8 cellular contexts compared by ENCODE assay signal in genomic region chr3:69012836-69013255, GRCh38. TPM values are rescaled to one million over a fixed set of nuclear protein-coding genes. Genes with fewer than 3 reads are reported as not detected.
DNase-seq lines count a peak whose midpoint lies in the region; ATAC-seq and TF ChIP-seq lines count a peak whose summit lies in the region.

No MANE protein-coding gene starts in this region.

- CTCF ChIA-PET in WTC11 (lab: Charles Lee): interaction anchor here (0.5 to 2.3 kb wide), 4 partner anchors 13 to 1566 kb away, joined by 3 to 6 read pairs (median 4); partner anchors contain the start of gene TAFA4
- CTCF ChIA-PET in naive thymus-derived CD4-positive, alpha-beta T cell (lab: Charles Lee): interaction anchor here (0.6 to 1.2 kb wide), 2 partner anchors 16 to 294 kb away, joined by 3 to 4 read pairs; no protein-coding TSS in a partner anchor

- TF ChIP-seq CTCF in WTC11 (IDR thresholded peaks at IDR 0.05): no peak
- TF ChIP-seq CTCF in fibroblast of lung (conservative IDR thresholded peaks at IDR 0.05 in 1 of 2, IDR thresholded peaks at IDR 0.05 in 1 of 2; ENCODE audit: low read depth in 1 of 2, low read length in 2 of 2): no peak

- H4K20me1 ChIP-seq in fibroblast of lung (ENCODE audit: control insufficient read depth, extremely low read depth, insufficient read depth, low read length): no peaks in the 10 kb centered on the region

- peaks cover 4% of the 10 kb centered on the region for H3K36me3 ChIP-seq in fibroblast of lung (ENCODE audit: control insufficient read depth, insufficient read depth, low read length)
- no peaks in the 10 kb centered on the region for H3K36me3 ChIP-seq in naive thymus-derived CD4-positive, alpha-beta T cell (ENCODE audit: control insufficient read depth in 2 of 3, insufficient read depth in 3 of 3, low read length in 3 of 3)

- peak; percentile 50 for DNase-seq in CD1c-positive myeloid dendritic cell (ENCODE audit: extremely low spot score)
- peak; percentile 47 for DNase-seq in WTC11 (ENCODE audit: low spot score)
- DNase-seq in fibroblast of lung (ENCODE audit: low read depth in 2 of 2): peak; percentile 50 to 79
- DNase-seq in naive thymus-derived CD4-positive, alpha-beta T cell: peak in 3 of 9 donors; percentile 9 to 11 (median 9)
- no peak for DNase-seq in central memory CD4-positive, alpha-beta T cell
- no peak for DNase-seq in NCI-H2196 (lab: John Stamatoyannopoulos, UW; ENCODE audit: unreplicated experiment)

- peaks cover 76% of the 10 kb centered on the region for H3K4me1 Mint-ChIP-seq in WTC11
- H3K4me1 Mint-ChIP-seq in naive thymus-derived CD4-positive, alpha-beta T cell: peaks cover 10 to 49% (median 26%) of the 10 kb centered on the region in 7 donors

- peak overlapping the region; percentile 96 for H3K9ac ChIP-seq in fibroblast of lung (ENCODE audit: insufficient read depth, low read length)

- peak overlapping the region; percentile 80; the same call in 1 of the 2 replicates for H3K27ac Mint-ChIP-seq in WTC11
- H3K27ac Mint-ChIP-seq in naive thymus-derived CD4-positive, alpha-beta T cell: peak overlapping the region in 8 of 9 donors; percentile 75 to 94 (median 84)

- H3K79me2 ChIP-seq in fibroblast of lung (ENCODE audit: control insufficient read depth, insufficient read depth, low read length): no peaks in the 10 kb centered on the region

- H3K4me3 Mint-ChIP-seq in WTC11: peak overlapping the region; percentile 78
- H3K4me3 Mint-ChIP-seq in naive thymus-derived CD4-positive, alpha-beta T cell: peak overlapping the region; percentile 84 to 95 (median 93)

- H3K4me1 ChIP-seq in fibroblast of lung (ENCODE audit: control insufficient read depth, extremely low read depth, insufficient read depth, low read length): peaks cover 13% of the 10 kb centered on the region
- peaks cover 0 to 12% of the 10 kb centered on the region in 2 donors for H3K4me1 ChIP-seq in naive thymus-derived CD4-positive, alpha-beta T cell (ENCODE audit: control insufficient read depth in 2 of 2, insufficient read depth in 2 of 2, low read length in 2 of 2)

- intact Hi-C loops in naive thymus-derived CD4-positive, alpha-beta T cell (cut with micrococcal nuclease): loop anchor here (1.0 to 10.0 kb wide), 6 partner anchors 39 to 412 kb away; partner anchors contain the start of genes TMF1 (in 2 of the 2) and ARL6IP5 (in 1 of the 2)

- POLR2A ChIA-PET in WTC11 (lab: Charles Lee): interaction anchor here (1.0 to 1.9 kb wide), 2 partner anchors 39 to 81 kb away, joined by 3 to 7 read pairs; partner anchors contain the start of genes TAFA4 and TMF1
- POLR2A ChIA-PET in naive thymus-derived CD4-positive, alpha-beta T cell (lab: Charles Lee): interaction anchor here (0.8 to 1.9 kb wide), 6 partner anchors 32 to 79 kb away, joined by 3 to 5 read pairs (median 4); partner anchors contain the start of gene ARL6IP5

- H3K4me3 ChIP-seq in fibroblast of lung (replicated peaks in 1 of 4; ENCODE audit: control extremely low read depth in 1 of 4, insufficient read depth in 1 of 4, low read depth in 3 of 4, low read length in 4 of 4): peak overlapping the region; percentile 34 to 71 (median 58)
- peak overlapping the region; percentile 68 for H3K4me3 ChIP-seq in naive thymus-derived CD4-positive, alpha-beta T cell (ENCODE audit: low read length)

- no peaks in the 10 kb centered on the region; the same call in 1 of the 2 replicates for H3K9me3 Mint-ChIP-seq in WTC11
- peaks cover 0 to 1% (median 0%) of the 10 kb centered on the region in 11 donors for H3K9me3 Mint-ChIP-seq in naive thymus-derived CD4-positive, alpha-beta T cell

- ATAC-seq in GM19043 (IDR thresholded peaks at IDR 0.05; ENCODE audit: low read depth, unreplicated experiment) (peak; percentile 31), HG03354 (IDR thresholded peaks at IDR 0.05; ENCODE audit: poor library complexity, severe bottlenecking, unreplicated experiment) (peak; percentile 61), WTC11 (peak; percentile 14)
- ATAC-seq in naive thymus-derived CD4-positive, alpha-beta T cell: no peak

- H2AFZ ChIP-seq in fibroblast of lung (ENCODE audit: low read length): peak overlapping the region; percentile 10

- no peaks in the 10 kb centered on the region for H3K9me3 ChIP-seq in fibroblast of lung (ENCODE audit: control insufficient read depth, insufficient read depth, low read depth, low read length)
- no peaks in the 10 kb centered on the region for H3K9me3 ChIP-seq in naive thymus-derived CD4-positive, alpha-beta T cell (ENCODE audit: control insufficient read depth in 2 of 3, low read length in 3 of 3)

- peak overlapping the region; percentile 95 for H3K27ac ChIP-seq in fibroblast of lung (ENCODE audit: insufficient read depth, low read length)
- peak overlapping the region; percentile 78 for H3K27ac ChIP-seq in naive thymus-derived CD4-positive, alpha-beta T cell (ENCODE audit: low read depth, low read length)

- peaks cover 3% of the 10 kb centered on the region; the same call in 1 of the 2 replicates for H3K27me3 Mint-ChIP-seq in WTC11 (ENCODE audit: low read depth)
- H3K27me3 Mint-ChIP-seq in naive thymus-derived CD4-positive, alpha-beta T cell: no peaks in the 10 kb centered on the region

- H3K27me3 ChIP-seq in fibroblast of lung (ENCODE audit: control insufficient read depth, insufficient read depth, low read length): no peaks in the 10 kb centered on the region
- H3K27me3 ChIP-seq in naive thymus-derived CD4-positive, alpha-beta T cell (ENCODE audit: control insufficient read depth in 2 of 2, insufficient read depth in 2 of 2, low read length in 2 of 2): no peaks in the 10 kb centered on the region

- peaks cover 22% of the 10 kb centered on the region for H3K36me3 Mint-ChIP-seq in WTC11
- peaks cover 0 to 13% (median 4%) of the 10 kb centered on the region in 5 donors for H3K36me3 Mint-ChIP-seq in naive thymus-derived CD4-positive, alpha-beta T cell

- peak overlapping the region; percentile 94 for H3K4me2 ChIP-seq in fibroblast of lung (ENCODE audit: extremely low read depth, insufficient read depth, low read length)

TF ChIP-seq in WTC11, 78 proteins besides CTCF, POLR2A, EP300 and RAD21:
- TF ChIP-seq NFATC4 (CRISPR knock-in tag; IDR thresholded peaks at IDR 0.05) (no peak), ZNF423 (CRISPR knock-in tag; IDR thresholded peaks at IDR 0.05) (peak; percentile 4; the same call in 1 of the 2 replicates), ZNF121 (CRISPR knock-in tag; IDR thresholded peaks at IDR 0.05) (peak; percentile 51; the same call in 1 of the 2 replicates), ZNF671 (CRISPR knock-in tag; IDR thresholded peaks at IDR 0.05) (no peak), ATF1 (CRISPR knock-in tag; IDR thresholded peaks at IDR 0.05) (no peak)

RNA-seq across cellular contexts. Expression of gene EOGT, which starts 0.6 kb away (rescaled TPM):
- total RNA-seq in WTC11 (2021): 26.2 to 32.9 TPM (median 27.7 TPM) in 3 replicates
- total RNA-seq in fibroblast of lung: 44.2 and 50.9 TPM in 2 replicates
- polyA plus RNA-seq in fibroblast of lung: 28.0 and 30.6 TPM in 2 replicates
- 23.4 and 24.9 TPM in 2 replicates for polyA plus RNA-seq in fibroblast of lung (2012)
- polyA minus RNA-seq in fibroblast of lung (ENCODE audit: low replicate concordance): 11.1 and 11.2 TPM in 2 replicates
- total RNA-seq in naive thymus-derived CD4-positive, alpha-beta T cell: 10 to 100 TPM; 10.1 to 19.1 (median 13.1) TPM
- polyA plus RNA-seq in naive thymus-derived CD4-positive, alpha-beta T cell: 10 to 100 TPM in 1 of 2 donors, 1 to 10 TPM in 1; 6.8 to 10.5 TPM

RNA-seq across cellular contexts. Expression of gene TMF1, which starts 39.3 kb away (rescaled TPM):
- total RNA-seq in WTC11 (2021) (18.8 to 23.9 TPM (median 20.6 TPM) in 3 replicates), fibroblast of lung (37.0 and 51.5 TPM in 2 replicates)
- polyA plus RNA-seq in fibroblast of lung: 18.0 and 27.5 TPM in 2 replicates
- polyA plus RNA-seq in fibroblast of lung (2012): 19.4 and 28.1 TPM in 2 replicates
- polyA minus RNA-seq in fibroblast of lung (ENCODE audit: low replicate concordance): 9.8 and 31.5 TPM in 2 replicates
- 10 to 100 TPM; 41.3 to 71.8 (median 52.8) TPM for total RNA-seq in naive thymus-derived CD4-positive, alpha-beta T cell
- polyA plus RNA-seq in naive thymus-derived CD4-positive, alpha-beta T cell: 10 to 100 TPM; 36.1 to 37.8 TPM

Comparison
In these comparisons a context has a peak if more than half of its experiments do, and no peak if none do; other contexts are left out.
1. DNase-seq: peak in CD1c-positive myeloid dendritic cell (single experiment), WTC11 (single experiment) and fibroblast of lung (2 of 2); none in central memory CD4-positive, alpha-beta T cell (single experiment) and NCI-H2196 (single experiment).